35 cellular contexts compared by ENCODE assay signal in the genomic region with DNA sequence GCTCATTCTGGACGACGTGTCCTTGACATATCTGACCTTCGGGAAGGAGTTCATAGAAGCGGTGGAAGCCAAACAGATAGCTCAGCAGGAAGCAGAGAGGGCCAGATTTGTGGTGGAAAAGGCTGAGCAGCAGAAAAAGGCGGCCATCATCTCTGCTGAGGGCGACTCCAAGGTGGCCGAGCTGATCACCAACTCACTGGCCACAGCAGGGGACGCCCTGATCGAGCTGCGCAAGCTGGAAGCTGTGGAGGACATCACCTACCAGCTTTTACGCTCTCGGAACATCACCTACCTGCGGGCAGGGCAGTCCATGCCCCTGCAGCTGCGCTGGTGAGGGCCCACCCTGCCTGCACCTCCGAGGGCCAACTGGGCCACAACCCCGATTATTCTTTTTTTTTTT.
"Had no signal": no experiment of that assay in that cellular context is flagged by ENCODE, and none has a peak within 500 bp of the region (broad histone marks: within the 10 kb centered on the region; RNA-seq: fewer than 3 reads in every experiment).

No MANE protein-coding gene starts in this region.

- H3K4me3 ChIP-seq: MG63 had no signal

- H3K9me3 ChIP-seq: MG63 had no signal

- H3K27me3 ChIP-seq: MG63 had no signal

- H3K36me3 ChIP-seq: MG63 had no signal

- DNase-seq: Karpas-422, Kasumi-1, MG63, MM.1S, MV-4-11, NCI-H1048, NCI-H1092, NCI-H1092 treated with DMSO at 0.1 percent for 48 hours, NCI-H1105, NCI-H1105 treated with DMSO at 0.1 percent for 48 hours, NCI-H1417, NCI-H1417 treated with DMSO at 0.1 percent for 48 hours, NCI-H1436, NCI-H1436 treated with DMSO at 0.1 percent for 48 hours, NCI-H146, NCI-H1694, NCI-H1694 treated with DMSO at 0.1 percent for 48 hours, NCI-H187, NCI-H187 treated with DMSO at 0.1 percent for 48 hours, NCI-H1930, NCI-H2029, NCI-H2029 treated with DMSO at 0.1 percent for 48 hours, NCI-H2081, NCI-H2081 treated with DMSO at 0.1 percent for 48 hours, NCI-H2107, NCI-H2171, NCI-H2171 treated with DMSO at 0.1 percent for 48 hours, NCI-H2227 treated with DMSO at 0.1 percent for 48 hours, NCI-H226, NCI-H345, NCI-H446, NCI-H446 treated with DMSO at 0.1 percent for 48 hours, NCI-H510A, NCI-H510A treated with DMSO at 0.1 percent for 48 hours, NCI-H524 had no signal
